Comparison of ENCODE assay signal across 1 cellular context in the genomic region with DNA sequence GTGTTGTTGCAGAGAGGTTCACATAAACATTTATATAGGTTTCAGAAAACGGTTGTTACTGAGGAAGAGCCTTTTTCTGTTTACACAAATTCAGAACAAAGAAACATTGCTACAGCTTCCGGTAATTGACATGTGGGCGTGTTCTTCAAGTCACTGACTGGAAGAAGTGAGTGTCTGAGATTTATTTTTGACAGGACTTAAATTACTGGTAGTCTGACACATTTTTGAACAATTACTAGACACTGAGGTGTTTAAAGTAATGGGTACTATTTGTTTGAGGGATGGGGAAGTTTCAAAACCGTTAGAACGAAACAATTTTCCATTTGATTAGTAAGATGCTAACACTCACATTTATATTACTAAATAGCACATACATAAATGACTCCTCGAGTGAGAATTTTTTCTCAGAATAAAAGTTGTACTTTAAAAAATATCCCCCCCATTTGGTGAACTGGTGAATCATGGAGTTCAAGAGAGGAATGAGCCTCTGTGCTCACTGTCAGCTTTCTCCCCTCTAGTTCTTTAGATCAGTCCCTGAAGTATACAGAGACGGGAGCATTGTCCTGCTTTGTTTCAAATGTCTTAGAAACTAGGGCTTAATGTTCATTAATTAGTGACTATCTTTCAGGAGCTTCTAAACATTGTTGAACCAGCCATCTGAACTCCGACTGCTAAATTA.
TF ChIP-seq lines count a peak whose summit lies in the region.

No MANE protein-coding gene starts in this region.

TF ChIP-seq in GM12878, 131 proteins besides CTCF, POLR2A, EP300 and RAD21 (continued from another document):
- TF ChIP-seq, protein P1, sequence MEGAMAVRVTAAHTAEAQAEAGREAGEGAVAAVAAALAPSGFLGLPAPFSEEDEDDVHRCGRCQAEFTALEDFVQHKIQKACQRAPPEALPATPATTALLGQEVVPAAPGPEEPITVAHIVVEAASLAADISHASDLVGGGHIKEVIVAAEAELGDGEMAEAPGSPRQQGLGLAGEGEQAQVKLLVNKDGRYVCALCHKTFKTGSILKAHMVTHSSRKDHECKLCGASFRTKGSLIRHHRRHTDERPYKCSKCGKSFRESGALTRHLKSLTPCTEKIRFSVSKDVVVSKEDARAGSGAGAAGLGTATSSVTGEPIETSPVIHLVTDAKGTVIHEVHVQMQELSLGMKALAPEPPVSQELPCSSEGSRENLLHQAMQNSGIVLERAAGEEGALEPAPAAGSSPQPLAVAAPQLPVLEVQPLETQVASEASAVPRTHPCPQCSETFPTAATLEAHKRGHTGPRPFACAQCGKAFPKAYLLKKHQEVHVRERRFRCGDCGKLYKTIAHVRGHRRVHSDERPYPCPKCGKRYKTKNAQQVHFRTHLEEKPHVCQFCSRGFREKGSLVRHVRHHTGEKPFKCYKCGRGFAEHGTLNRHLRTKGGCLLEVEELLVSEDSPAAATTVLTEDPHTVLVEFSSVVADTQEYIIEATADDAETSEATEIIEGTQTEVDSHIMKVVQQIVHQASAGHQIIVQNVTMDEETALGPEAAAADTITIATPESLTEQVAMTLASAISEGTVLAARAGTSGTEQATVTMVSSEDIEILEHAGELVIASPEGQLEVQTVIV (IDR thresholded peaks at IDR 0.05; ENCODE audit: borderline replicate concordance, partially characterized antibody), result no peak
- TF ChIP-seq, protein P2, sequence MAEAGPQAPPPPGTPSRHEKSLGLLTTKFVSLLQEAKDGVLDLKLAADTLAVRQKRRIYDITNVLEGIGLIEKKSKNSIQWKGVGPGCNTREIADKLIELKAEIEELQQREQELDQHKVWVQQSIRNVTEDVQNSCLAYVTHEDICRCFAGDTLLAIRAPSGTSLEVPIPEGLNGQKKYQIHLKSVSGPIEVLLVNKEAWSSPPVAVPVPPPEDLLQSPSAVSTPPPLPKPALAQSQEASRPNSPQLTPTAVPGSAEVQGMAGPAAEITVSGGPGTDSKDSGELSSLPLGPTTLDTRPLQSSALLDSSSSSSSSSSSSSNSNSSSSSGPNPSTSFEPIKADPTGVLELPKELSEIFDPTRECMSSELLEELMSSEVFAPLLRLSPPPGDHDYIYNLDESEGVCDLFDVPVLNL (IDR thresholded peaks at IDR 0.05; ENCODE audit: low read depth, low read length), result no peak
- TF ChIP-seq JUNB (IDR thresholded peaks at IDR 0.05), result 0 out of 2 replicates have a peak, but pooled peaks have one; percentile 11
- TF ChIP-seq CHD2 (IDR thresholded peaks at IDR 0.05; ENCODE audit: borderline replicate concordance, low read depth, low read length), result no peak
- TF ChIP-seq, protein P3, sequence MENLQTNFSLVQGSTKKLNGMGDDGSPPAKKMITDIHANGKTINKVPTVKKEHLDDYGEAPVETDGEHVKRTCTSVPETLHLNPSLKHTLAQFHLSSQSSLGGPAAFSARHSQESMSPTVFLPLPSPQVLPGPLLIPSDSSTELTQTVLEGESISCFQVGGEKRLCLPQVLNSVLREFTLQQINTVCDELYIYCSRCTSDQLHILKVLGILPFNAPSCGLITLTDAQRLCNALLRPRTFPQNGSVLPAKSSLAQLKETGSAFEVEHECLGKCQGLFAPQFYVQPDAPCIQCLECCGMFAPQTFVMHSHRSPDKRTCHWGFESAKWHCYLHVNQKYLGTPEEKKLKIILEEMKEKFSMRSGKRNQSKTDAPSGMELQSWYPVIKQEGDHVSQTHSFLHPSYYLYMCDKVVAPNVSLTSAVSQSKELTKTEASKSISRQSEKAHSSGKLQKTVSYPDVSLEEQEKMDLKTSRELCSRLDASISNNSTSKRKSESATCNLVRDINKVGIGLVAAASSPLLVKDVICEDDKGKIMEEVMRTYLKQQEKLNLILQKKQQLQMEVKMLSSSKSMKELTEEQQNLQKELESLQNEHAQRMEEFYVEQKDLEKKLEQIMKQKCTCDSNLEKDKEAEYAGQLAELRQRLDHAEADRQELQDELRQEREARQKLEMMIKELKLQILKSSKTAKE (IDR thresholded peaks at IDR 0.05; ENCODE audit: low read depth, poor library complexity, severe bottlenecking), result peak; percentile 33
- no peak for TF ChIP-seq MYC (IDR thresholded peaks at IDR 0.05; ENCODE audit: insufficient read depth, insufficient read length, insufficient replicate concordance, low read length, severe bottlenecking)
TF ChIP-seq in GM12878: peak in this region for 3.
